8 cellular contexts compared by ENCODE assay signal in genomic region chr14:49598479-49599301, GRCh38. TPM values are rescaled to one million over a fixed set of nuclear protein-coding genes. Genes with fewer than 3 reads are reported as not detected.
DNase-seq lines count a peak whose midpoint lies in the region; TF ChIP-seq lines count a peak whose summit lies in the region.

A gene with protein sequence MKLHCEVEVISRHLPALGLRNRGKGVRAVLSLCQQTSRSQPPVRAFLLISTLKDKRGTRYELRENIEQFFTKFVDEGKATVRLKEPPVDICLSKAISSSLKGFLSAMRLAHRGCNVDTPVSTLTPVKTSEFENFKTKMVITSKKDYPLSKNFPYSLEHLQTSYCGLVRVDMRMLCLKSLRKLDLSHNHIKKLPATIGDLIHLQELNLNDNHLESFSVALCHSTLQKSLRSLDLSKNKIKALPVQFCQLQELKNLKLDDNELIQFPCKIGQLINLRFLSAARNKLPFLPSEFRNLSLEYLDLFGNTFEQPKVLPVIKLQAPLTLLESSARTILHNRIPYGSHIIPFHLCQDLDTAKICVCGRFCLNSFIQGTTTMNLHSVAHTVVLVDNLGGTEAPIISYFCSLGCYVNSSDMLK (plus strand): TSS chr14:49598940. CDS start chr14:49599021, 81 bp downstream.

- no peaks in the 10 kb centered on the region for H3K9me3 ChIP-seq in HAP-1
- no peaks in the 10 kb centered on the region for H3K9me3 ChIP-seq in MM.1S (replicated peaks; ENCODE audit: insufficient read depth, low read length)
- H3K9me3 ChIP-seq in SJCRH30 (replicated peaks), result no peaks in the 10 kb centered on the region; the same call in 1 of the 2 replicates
- H3K9me3 ChIP-seq in neutrophil, result no peaks in the 10 kb centered on the region

- TF ChIP-seq CTCF in MM.1S (IDR thresholded peaks at IDR 0.05; ENCODE audit: low read length), result no peak
- TF ChIP-seq CTCF in neutrophil (IDR thresholded peaks at IDR 0.05), result peak; percentile 40
- no peak for TF ChIP-seq CTCF in subcutaneous adipose tissue (IDR thresholded peaks at IDR 0.05; ENCODE audit: low read depth)

- no peaks in the 10 kb centered on the region for H3K27me3 ChIP-seq in HAP-1 (ENCODE audit: low read depth)
- H3K27me3 ChIP-seq in MM.1S (replicated peaks; ENCODE audit: insufficient read depth, low read length), result no peaks in the 10 kb centered on the region
- no peaks in the 10 kb centered on the region for H3K27me3 ChIP-seq in SJCRH30
- H3K27me3 ChIP-seq in neutrophil, result no peaks in the 10 kb centered on the region

- H4K20me1 ChIP-seq in MM.1S (ENCODE audit: insufficient read depth, low read length), result no peaks in the 10 kb centered on the region

- peaks cover 8% of the 10 kb centered on the region; the same call in 1 of the 2 replicates for H3F3A ChIP-seq in MM.1S (ENCODE audit: insufficient read depth, low read length)

- peak within 1 kb of the TSS; percentile 55 for H3K4me2 ChIP-seq in MM.1S (ENCODE audit: low read depth, low read length)

- no peaks in the 10 kb centered on the region for H3K9me2 ChIP-seq in MM.1S (replicated peaks; ENCODE audit: insufficient read depth, low read length)

- H3K27ac ChIP-seq in MM.1S (ENCODE audit: low read length), result peak within 1 kb of the TSS; percentile 99
- H3K27ac ChIP-seq in SJCRH30, result peak within 1 kb of the TSS; percentile 100
- H3K27ac ChIP-seq in neutrophil, result peak within 1 kb of the TSS; percentile 94

- H3K36me3 ChIP-seq in HAP-1 (replicated peaks) (peaks cover 12% of the 10 kb centered on the region), MM.1S (replicated peaks; ENCODE audit: insufficient read depth, low read length) (no peaks in the 10 kb centered on the region), SJCRH30 (peaks cover 17% of the 10 kb centered on the region), neutrophil (peaks cover 4% of the 10 kb centered on the region)

- H3K9ac ChIP-seq in MM.1S (ENCODE audit: low read length), result peak within 1 kb of the TSS; percentile 97

- H2AFZ ChIP-seq in MM.1S (ENCODE audit: low read length), result peak within 1 kb of the TSS; percentile 67

- in situ Hi-C loops in G401 (cut with HindIII; ENCODE audit: low sequenced_read_pairs) (no loop called here), HAP-1 (cut with MboI; ENCODE audit: low sequenced_read_pairs) (no loop called here)

- H3K4me3 ChIP-seq in HAP-1 (peak within 1 kb of the TSS; percentile 72), MM.1S (ENCODE audit: low read length) (peak within 1 kb of the TSS; percentile 86), SJCRH30 (peak within 1 kb of the TSS; percentile 98), neutrophil (ENCODE audit: low read depth in 1 of 2, low read length in 1 of 2) (peak within 1 kb of the TSS; percentile 70 to 84)

- DNase-seq in G401 (ENCODE audit: low spot score) (peak; percentile 81), HAP-1 (ENCODE audit: low spot score in 2 of 2) (peak; percentile 54 to 89), MM.1S (peak; percentile 67), SJCRH30 (peak; percentile 84 to 86), foreskin melanocyte (peak; percentile 79)
- peak; percentile 90 for DNase-seq in activated naive CD4-positive, alpha-beta T cell treated with Interleukin-2 at 50 U/mL for 16 hours

- H3K4me1 ChIP-seq in HAP-1 (peaks cover 8% of the 10 kb centered on the region; the same call in 1 of the 2 replicates), MM.1S (ENCODE audit: low read length) (no peaks in the 10 kb centered on the region), SJCRH30 (no peaks in the 10 kb centered on the region), neutrophil (ENCODE audit: control insufficient read depth in 1 of 2, insufficient read depth in 1 of 2, low read depth in 1 of 2, low read length in 1 of 2) (peaks cover 14 to 24% of the 10 kb centered on the region in 2 experiments)

- peaks cover 23% of the 10 kb centered on the region for H3K79me2 ChIP-seq in MM.1S (ENCODE audit: low read length)

RNA-seq across cellular contexts. Expression of the gene that starts here (rescaled TPM):
- 28.6 and 41.1 TPM in 2 replicates for total RNA-seq in G401 (2014; rRNA removed; shearing (Covaris generic))
- 54.5 and 60.8 TPM in 2 replicates for total RNA-seq in SJCRH30 (2014; rRNA removed; shearing (Covaris generic))
- total RNA-seq in subcutaneous adipose tissue, result 10 to 100 TPM in 3 of 4 donors, 1 to 10 TPM in 1; 6.6 to 12.6 (median 11.7) TPM

Comparison
In these comparisons a context has a peak if more than half of its experiments do, and no peak if none do; other contexts are left out.
1. Peak in every context shown above with its lines: DNase-seq, H3K4me3 ChIP-seq and H3K27ac ChIP-seq.